ENCODE assay signal across 27 cellular contexts in genomic region chr2:7986431-7986830, GRCh38.
"Had no signal": no experiment of that assay in that cellular context is flagged by ENCODE, and none has a peak within 500 bp of the region (broad histone marks: within the 10 kb centered on the region; RNA-seq: fewer than 3 reads in every experiment).

No MANE protein-coding gene starts in this region.

- H3K36me3 ChIP-seq: heart right ventricle, lower lobe of right lung, ovary, sigmoid colon, spleen, stomach, thoracic aorta, tibial nerve, upper lobe of left lung had no signal

- H3K27ac ChIP-seq: coronary artery, heart right ventricle, lower lobe of right lung, ovary, psoas muscle, spleen, stomach, thoracic aorta, tibial nerve, upper lobe of left lung had no signal

- H3K4me3 Mint-ChIP-seq: memory B cell; natural killer cell; stimulated activated memory B cell treated with anti-CD40 and anti-IgM and Interleukin-4, amounts not matched to agents 10 μg/mL and 1 μg/mL and 100 μg/mL, for 72 hours had no signal

- H3K9me3 Mint-ChIP-seq: natural killer cell had no signal

- H3K27me3 Mint-ChIP-seq: memory B cell had no signal

- DNase-seq: dermis blood vessel endothelial cell; effector memory CD4-positive, alpha-beta T cell; foreskin melanocyte; glutamatergic neuron; heart right ventricle; hippocampal formation; kidney glomerular epithelial cell; left colon; left ventricle myocardium superior; lower lobe of right lung; natural killer cell; occipital lobe; ovary; posterior cingulate gyrus; psoas muscle; right cardiac atrium; sigmoid colon; spleen; stimulated activated CD4-positive, alpha-beta T cell treated with anti-CD3 and anti-CD28 coated beads, Interleukin-4, amount 100 ng/mL, for 4 hours; stomach; upper lobe of left lung had no signal

- H3K27me3 ChIP-seq: heart right ventricle, ovary, sigmoid colon, spleen, stomach, tibial nerve, upper lobe of left lung had no signal

- H3K27ac Mint-ChIP-seq: memory B cell; natural killer cell; stimulated activated memory B cell treated with anti-CD40 and anti-IgM and Interleukin-4, amounts not matched to agents 10 μg/mL and 1 μg/mL and 100 μg/mL, for 72 hours had no signal

- H3K4me1 Mint-ChIP-seq: memory B cell had no signal

- H3K4me3 ChIP-seq: coronary artery, heart right ventricle, lower lobe of right lung, ovary, psoas muscle, sigmoid colon, skin epidermis, spleen, stomach, thoracic aorta, tibial nerve, upper lobe of left lung had no signal

- ATAC-seq: heart right ventricle; left colon; left ventricle myocardium superior; lower lobe of right lung; natural killer cell; psoas muscle; right cardiac atrium; stimulated activated memory B cell treated with anti-CD40 and anti-IgM and Interleukin-4, amounts not matched to agents 10 μg/mL and 1 μg/mL and 100 μg/mL, for 72 hours had no signal

- H3K9me3 ChIP-seq: lower lobe of right lung, ovary, psoas muscle had no signal

- H3K36me3 Mint-ChIP-seq: memory B cell; natural killer cell; stimulated activated memory B cell treated with anti-CD40 and anti-IgM and Interleukin-4, amounts not matched to agents 10 μg/mL and 1 μg/mL and 100 μg/mL, for 72 hours had no signal

- H3K4me1 ChIP-seq: heart right ventricle, lower lobe of right lung, psoas muscle, spleen, tibial nerve, upper lobe of left lung had no signal
